ENCODE assay signal across 21 cellular contexts in genomic region chr6:9485992-9486391, GRCh38.
A peak's percentile ranks its signal among the peaks of the same experiment; 100 is the strongest.
DNase-seq lines count a peak whose midpoint lies in the region; ATAC-seq, FAIRE-seq and TF ChIP-seq lines count a peak whose summit lies in the region.
"Had no signal": no experiment of that assay in that cellular context is flagged by ENCODE, and none has a peak within 500 bp of the region (broad histone marks: within the 10 kb centered on the region; RNA-seq: fewer than 3 reads in every experiment).

No MANE protein-coding gene starts in this region.

- peaks cover 18% of the 10 kb centered on the region for H3K4me1 Mint-ChIP-seq in astrocyte (ENCODE audit: low read depth, unreplicated experiment)

- no peak overlapping the region for H3K4me3 ChIP-seq in astrocyte (ENCODE audit: insufficient read depth, low read depth, low read length)
- no peak overlapping the region for H3K4me3 ChIP-seq in WERI-Rb-1 (ENCODE audit: low read depth, low read length)
- H3K4me3 ChIP-seq: HAP-1 had no signal

- no peak overlapping the region for H3K4me2 ChIP-seq in astrocyte (ENCODE audit: low read length)

- H4K20me1 ChIP-seq in astrocyte (ENCODE audit: insufficient read depth, low read length) = no peaks in the 10 kb centered on the region

- H2AFZ ChIP-seq in astrocyte (ENCODE audit: low read depth, low read length) = no peak overlapping the region

- ATAC-seq in HG03439 (IDR thresholded peaks at IDR 0.05; ENCODE audit: unreplicated experiment) = no peak
- ATAC-seq: CD8-positive, alpha-beta T cell had no signal

- no peaks in the 10 kb centered on the region for H3K36me3 Mint-ChIP-seq in astrocyte (ENCODE audit: low read depth, unreplicated experiment)
- H3K36me3 Mint-ChIP-seq: CD4-positive, CD25-positive, alpha-beta regulatory T cell; CD8-positive, alpha-beta T cell had no signal

- H3K27ac Mint-ChIP-seq in astrocyte (ENCODE audit: unreplicated experiment) = no peak overlapping the region
- H3K27ac Mint-ChIP-seq: CD4-positive, CD25-positive, alpha-beta regulatory T cell; CD8-positive, alpha-beta T cell; HFFc6 had no signal

- H3K9me3 Mint-ChIP-seq in astrocyte (ENCODE audit: unreplicated experiment) = no peaks in the 10 kb centered on the region
- H3K9me3 Mint-ChIP-seq: HFFc6 had no signal

- H3K79me2 ChIP-seq in astrocyte (ENCODE audit: insufficient read depth, low read length) = no peaks in the 10 kb centered on the region

- FAIRE-seq in astrocyte (lab: Jason Lieb, UNC) (peak; percentile 9), HTR-8/SVneo (lab: Jason Lieb, UNC) (no peak)
- FAIRE-seq: D721Med, GM12891, GM18507, H54 had no signal

- no peaks in the 10 kb centered on the region for H3K36me3 ChIP-seq in astrocyte (ENCODE audit: insufficient read depth, low read length)
- no peaks in the 10 kb centered on the region for H3K36me3 ChIP-seq in WERI-Rb-1
- H3K36me3 ChIP-seq: HAP-1 had no signal

- H3K27me3 ChIP-seq in astrocyte (ENCODE audit: insufficient read depth, low read length) = no peaks in the 10 kb centered on the region
- H3K27me3 ChIP-seq in WERI-Rb-1 (ENCODE audit: insufficient read depth, low read depth, severe bottlenecking) = no peaks in the 10 kb centered on the region

- TF ChIP-seq CTCF in RWPE1 (conservative IDR thresholded peaks at IDR 0.05; ENCODE audit: low read depth) (no peak), astrocyte (IDR thresholded peaks at IDR 0.05; ENCODE audit: insufficient read depth, low read depth, low read length) (no peak), WERI-Rb-1 (IDR thresholded peaks at IDR 0.05; ENCODE audit: low read depth, low read length) (no peak)

- POLR2A ChIA-PET in RWPE1 (lab: Yijun Ruan, JAX; ENCODE audit: low non-redundant PET) = no interaction called here

- H3K4me1 ChIP-seq in astrocyte (ENCODE audit: insufficient read depth, low read length) = peaks cover 17% of the 10 kb centered on the region
- H3K4me1 ChIP-seq: HAP-1 had no signal

- H3K9me3 ChIP-seq in astrocyte (ENCODE audit: insufficient read depth, low read depth, low read length) (no peaks in the 10 kb centered on the region), WERI-Rb-1 (ENCODE audit: severe bottlenecking) (no peaks in the 10 kb centered on the region)
- H3K9me3 ChIP-seq: HAP-1 had no signal

- CTCF ChIA-PET in RWPE1 (lab: Yijun Ruan, JAX) = no interaction called here

- no peak overlapping the region for H3K9ac ChIP-seq in astrocyte (ENCODE audit: low read length)

- H3K27ac ChIP-seq in RWPE1 (no peak overlapping the region), astrocyte (ENCODE audit: low read depth, low read length) (no peak overlapping the region), epithelial cell of prostate (peak overlapping the region; percentile 71), WERI-Rb-1 (no peak overlapping the region)

- no peak overlapping the region for H3K4me3 Mint-ChIP-seq in astrocyte (ENCODE audit: unreplicated experiment)
- H3K4me3 Mint-ChIP-seq: CD4-positive, CD25-positive, alpha-beta regulatory T cell; CD8-positive, alpha-beta T cell; HFFc6 had no signal

- DNase-seq in RWPE1 (ENCODE audit: low spot score) (peak; percentile 8), astrocyte (ENCODE audit: low read depth) (no peak), epithelial cell of prostate (ENCODE audit: low read depth, low spot score) (no peak), WERI-Rb-1 (no peak), HTR-8/SVneo (ENCODE audit: insufficient read length, low spot score) (no peak), GDM1 (lab: John Stamatoyannopoulos, UW) (no peak)
- DNase-seq: C1 segment of cervical spinal cord; CD4-positive, CD25-positive, alpha-beta regulatory T cell; CD8-positive, alpha-beta T cell; DMS 273 treated with DMSO at 0.1 percent for 48 hours; DMS79; EL; GF-D8; GOT3; HFFc6 had no signal

- H3K27me3 Mint-ChIP-seq in astrocyte (ENCODE audit: low read depth, unreplicated experiment) = no peaks in the 10 kb centered on the region
- H3K27me3 Mint-ChIP-seq: CD4-positive, CD25-positive, alpha-beta regulatory T cell had no signal
